ENCODE assay signal across 1 cellular context in genomic region chr10:7605565-7606295, GRCh38.
TF ChIP-seq lines count a peak whose summit lies in the region.

No MANE protein-coding gene starts in this region.

TF ChIP-seq in SK-N-SH, 30 proteins besides CTCF, POLR2A, EP300 and RAD21 (continued from another document):
- TF ChIP-seq REST (IDR thresholded peaks at IDR 0.05; ENCODE audit: low read depth, low read length): no peak
- TF ChIP-seq GATA2 (CRISPR knock-in tag; IDR thresholded peaks at IDR 0.05): no peak
